11 cellular contexts compared by ENCODE assay signal in the genomic region with DNA sequence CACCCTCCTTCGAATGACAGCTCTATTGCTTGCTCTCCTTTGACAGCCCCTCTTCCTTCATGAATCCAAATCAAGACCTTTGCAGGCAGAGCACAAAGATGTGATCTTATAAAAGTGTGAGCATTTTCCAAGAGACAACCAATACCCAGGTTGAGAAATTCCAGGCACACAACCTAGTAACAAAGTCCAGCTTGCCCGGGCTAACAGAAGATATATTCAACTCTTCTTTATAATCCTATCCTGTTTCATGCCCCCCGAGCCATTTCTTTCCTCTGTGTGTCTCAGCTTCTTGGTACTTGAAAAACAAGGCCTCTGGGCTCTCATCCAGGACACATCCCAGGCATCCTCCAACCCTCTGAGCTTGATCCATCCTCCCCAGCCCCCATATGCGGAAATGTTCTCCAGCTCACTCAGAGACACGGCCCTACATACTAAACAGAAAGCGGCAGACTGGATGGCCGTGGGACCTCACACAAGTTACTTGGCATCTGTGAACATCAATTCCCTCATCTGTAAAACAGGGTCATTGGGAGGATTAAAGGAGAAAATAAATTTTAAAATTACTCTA.
DNase-seq lines count a peak whose midpoint lies in the region; ATAC-seq and TF ChIP-seq lines count a peak whose summit lies in the region.
"Had no signal": no experiment of that assay in that cellular context is flagged by ENCODE, and none has a peak within 500 bp of the region (broad histone marks: within the 10 kb centered on the region; RNA-seq: fewer than 3 reads in every experiment).

No MANE protein-coding gene starts in this region.

- H3K4me1 Mint-ChIP-seq in activated CD4-positive, alpha-beta memory T cell treated with anti-CD3 and anti-CD28 coated beads for 36 hours (ENCODE audit: low read depth): no peaks in the 10 kb centered on the region

- H3K27me3 Mint-ChIP-seq in activated CD4-positive, alpha-beta memory T cell treated with anti-CD3 and anti-CD28 coated beads for 36 hours: no peaks in the 10 kb centered on the region

- POLR2A ChIA-PET in activated CD4-positive, alpha-beta memory T cell treated with anti-CD3 and anti-CD28 coated beads for 36 hours (lab: Charles Lee): no interaction called here

- DNase-seq in EH (ENCODE audit: low read depth) (peak; percentile 59), anterior cingulate cortex (lab: John Stamatoyannopoulos, UW) (peak in 37 of 58 donors; percentile 1 to 71 (median 14)), fibroblast of villous mesenchyme (ENCODE audit: low read depth) (peak; percentile 28), pons (ENCODE audit: low spot score) (peak; percentile 35), SHP77 (lab: John Stamatoyannopoulos, UW) (no peak)
- no peak for DNase-seq in activated CD4-positive, alpha-beta memory T cell treated with anti-CD3 and anti-CD28 coated beads for 36 hours
- DNase-seq: BE2C, mesendoderm, NCI-H2081 treated with DMSO at 0.1 percent for 48 hours had no signal

- TF ChIP-seq CTCF in fibroblast of villous mesenchyme (IDR thresholded peaks at IDR 0.05; ENCODE audit: insufficient read depth, low read depth, low read length): no peak

- no peak overlapping the region for H3K27ac Mint-ChIP-seq in activated CD4-positive, alpha-beta memory T cell treated with anti-CD3 and anti-CD28 coated beads for 36 hours

- no peaks in the 10 kb centered on the region for H3K9me3 Mint-ChIP-seq in activated CD4-positive, alpha-beta memory T cell treated with anti-CD3 and anti-CD28 coated beads for 36 hours

- no peak overlapping the region for H3K4me3 ChIP-seq in fibroblast of villous mesenchyme (ENCODE audit: low read depth, low read length)

- intact Hi-C loops in activated CD4-positive, alpha-beta memory T cell treated with anti-CD3 and anti-CD28 coated beads for 36 hours (cut with micrococcal nuclease): no loop called here

- H3K4me3 Mint-ChIP-seq in activated CD4-positive, alpha-beta memory T cell treated with anti-CD3 and anti-CD28 coated beads for 36 hours: no peak overlapping the region

- ATAC-seq in GM19395 (IDR thresholded peaks at IDR 0.05; ENCODE audit: unreplicated experiment): no peak
- no peak for ATAC-seq in GM21447 (IDR thresholded peaks at IDR 0.05; ENCODE audit: unreplicated experiment)

- H3K36me3 Mint-ChIP-seq in activated CD4-positive, alpha-beta memory T cell treated with anti-CD3 and anti-CD28 coated beads for 36 hours: no peaks in the 10 kb centered on the region

- CTCF ChIA-PET in activated CD4-positive, alpha-beta memory T cell treated with anti-CD3 and anti-CD28 coated beads for 36 hours (lab: Charles Lee): no interaction called here

Comparison
In these comparisons a context has a peak if more than half of its experiments do, and no peak if none do; other contexts are left out.
1. DNase-seq: peak in EH (single experiment), anterior cingulate cortex (37 of 58), fibroblast of villous mesenchyme (single experiment) and pons (single experiment); none in SHP77 (0 of 2) and activated CD4-positive, alpha-beta memory T cell treated with anti-CD3 and anti-CD28 coated beads for 36 hours (single experiment).